ENCODE assay signal across 27 cellular contexts in the genomic region with DNA sequence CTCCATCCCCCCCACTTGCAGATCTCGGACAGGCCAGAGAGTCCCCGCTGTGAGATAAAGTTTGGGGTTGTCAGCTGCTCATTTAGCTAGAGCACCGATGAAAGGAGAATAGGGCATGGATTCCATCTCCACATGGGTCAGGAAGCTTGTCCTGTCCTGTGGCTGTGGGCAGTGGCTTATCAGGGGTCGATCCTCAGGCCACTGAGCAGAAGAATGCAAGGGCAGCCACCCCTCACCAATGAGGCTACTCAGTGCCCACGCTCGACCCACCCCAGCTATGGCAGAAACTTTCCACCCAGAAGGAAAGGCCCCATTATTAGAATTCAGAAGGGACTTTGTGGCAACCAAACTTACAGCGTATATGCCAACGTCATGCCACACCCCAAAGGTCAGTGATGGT. TPM values are rescaled to one million over a fixed set of nuclear protein-coding genes. Genes with fewer than 3 reads are reported as not detected.
DNase-seq lines count a peak whose midpoint lies in the region; ATAC-seq and TF ChIP-seq lines count a peak whose summit lies in the region.
"Had no signal": no experiment of that assay in that cellular context is flagged by ENCODE, and none has a peak within 500 bp of the region (broad histone marks: within the 10 kb centered on the region; RNA-seq: fewer than 3 reads in every experiment).

No MANE protein-coding gene starts in this region.

- no peak overlapping the region for H3K4me3 Mint-ChIP-seq in activated CD8-positive, alpha-beta memory T cell treated with anti-CD3 and anti-CD28 coated beads, Interleukin-2, amount 10 ng/mL, durations not matched to agents 7 days and 5 days
- peak overlapping the region; percentile 76 for H3K4me3 Mint-ChIP-seq in activated T-helper 17 cell treated with anti-CD3 and anti-CD28 coated beads, Interleukin-2, amount 50 U/mL, for 72 hours

- WGBS in spleen, 5 donors = 77 to 94% (median 83%) methylated on average over 5 to 8 of the region's 8 CpGs

- peaks cover 69% of the 10 kb centered on the region for H3K4me1 Mint-ChIP-seq in activated CD8-positive, alpha-beta memory T cell treated with anti-CD3 and anti-CD28 coated beads, Interleukin-2, amount 10 ng/mL, durations not matched to agents 7 days and 5 days
- H3K4me1 Mint-ChIP-seq in activated T-helper 17 cell treated with anti-CD3 and anti-CD28 coated beads, Interleukin-2, amount 50 U/mL, for 72 hours = peaks cover 22% of the 10 kb centered on the region

- H3K27ac Mint-ChIP-seq in activated CD8-positive, alpha-beta memory T cell treated with anti-CD3 and anti-CD28 coated beads, Interleukin-2, amount 10 ng/mL, durations not matched to agents 7 days and 5 days = peak overlapping the region; percentile 88
- H3K27ac Mint-ChIP-seq in activated T-helper 17 cell treated with anti-CD3 and anti-CD28 coated beads, Interleukin-2, amount 50 U/mL, for 72 hours = no peak overlapping the region
- H3K27ac Mint-ChIP-seq: stimulated activated naive CD8-positive, alpha-beta T cell treated with anti-CD3 and anti-CD28 coated beads, Interleukin-15, amount 100 ng/mL, for 72 hours had no signal

- H3K36me3 ChIP-seq in KOPT-K1 (ENCODE audit: insufficient read depth, low read length) (no peaks in the 10 kb centered on the region), spleen (no peaks in the 10 kb centered on the region)
- H3K36me3 ChIP-seq: tibial nerve had no signal

- CTCF ChIA-PET in activated CD8-positive, alpha-beta memory T cell treated with anti-CD3 and anti-CD28 coated beads, Interleukin-2, amount 10 ng/mL, durations not matched to agents 7 days and 5 days (lab: Charles Lee) = interaction anchor here (0.8 to 4.3 kb wide), 4 partner anchors 8 to 171 kb away, joined by 3 to 38 read pairs (median 4); no protein-coding TSS in a partner anchor

- peaks cover 0 to 51% (median 0%) of the 10 kb centered on the region in 7 donors for H3K27me3 ChIP-seq in spleen (replicated peaks in 1 of 7)

- peaks cover 7% of the 10 kb centered on the region for H3K36me3 Mint-ChIP-seq in activated CD8-positive, alpha-beta memory T cell treated with anti-CD3 and anti-CD28 coated beads, Interleukin-2, amount 10 ng/mL, durations not matched to agents 7 days and 5 days
- H3K36me3 Mint-ChIP-seq in activated T-helper 17 cell treated with anti-CD3 and anti-CD28 coated beads, Interleukin-2, amount 50 U/mL, for 72 hours (ENCODE audit: low read depth) = no peaks in the 10 kb centered on the region

- peaks cover 25 to 66% (median 46%) of the 10 kb centered on the region in 6 donors for H3K4me1 ChIP-seq in spleen

- no peak for ATAC-seq in activated CD8-positive, alpha-beta memory T cell treated with anti-CD3 and anti-CD28 coated beads, Interleukin-2, amount 10 ng/mL, durations not matched to agents 7 days and 5 days
- ATAC-seq in activated T-helper 17 cell treated with anti-CD3 and anti-CD28 coated beads, Interleukin-2, amount 50 U/mL, for 72 hours (replicated peaks) = no peak

- H3K9me3 ChIP-seq in KOPT-K1 (ENCODE audit: insufficient read depth, low read length, poor library complexity, severe bottlenecking) (peaks cover 15% of the 10 kb centered on the region), spleen (no peaks in the 10 kb centered on the region)
- H3K9me3 ChIP-seq: tibial nerve had no signal

- intact Hi-C loops in spleen (cut with DNase I; ENCODE audit: low total_unique reads) = no loop called here

- H3K27ac ChIP-seq in KOPT-K1 (ENCODE audit: low read depth, low read length, poor library complexity, severe bottlenecking) = peak overlapping the region; percentile 70
- peak overlapping the region in 3 of 8 donors; percentile 73 to 77 (median 75) for H3K27ac ChIP-seq in spleen
- H3K27ac ChIP-seq in caudate nucleus (ENCODE audit: low read depth, low read length) = no peak overlapping the region
- H3K27ac ChIP-seq: tibial nerve had no signal

- no peak for TF ChIP-seq POLR2A in spleen (IDR thresholded peaks at IDR 0.05)

- peaks cover 26% of the 10 kb centered on the region for H3K27me3 Mint-ChIP-seq in activated CD8-positive, alpha-beta memory T cell treated with anti-CD3 and anti-CD28 coated beads, Interleukin-2, amount 10 ng/mL, durations not matched to agents 7 days and 5 days
- H3K27me3 Mint-ChIP-seq in activated T-helper 17 cell treated with anti-CD3 and anti-CD28 coated beads, Interleukin-2, amount 50 U/mL, for 72 hours = no peaks in the 10 kb centered on the region

- TF ChIP-seq CTCF in spleen (IDR thresholded peaks at IDR 0.05 in 8 of 11, conservative IDR thresholded peaks at IDR 0.05 in 3 of 11) = no peak

- DNase-seq in activated CD8-positive, alpha-beta memory T cell treated with anti-CD3 and anti-CD28 coated beads, Interleukin-2, amount 10 ng/mL, durations not matched to agents 7 days and 5 days = no peak
- no peak for DNase-seq in activated CD8-positive, alpha-beta memory T cell treated with anti-CD3 and anti-CD28 coated beads, Interleukin-2, amount 50 U/mL, for 48 hours
- DNase-seq in spleen (peak; percentile 64), DMS79 treated with DMSO at 0.1 percent for 48 hours (lab: John Stamatoyannopoulos, UW) (no peak), 8988T (no peak), caudate nucleus (lab: John Stamatoyannopoulos, UW) (no peak)
- DNase-seq: activated CD4-positive, alpha-beta T cell treated with anti-CD3 and anti-CD28 coated beads for 1 hour; activated gamma-delta T cell; amygdala; C1 segment of cervical spinal cord; dermis blood vessel endothelial cell; H7; IMR-90; NCI-H146; NCI-H510A treated with DMSO at 0.1 percent for 48 hours; NK-92 treated with Interleukin-12 subunit alpha and Interleukin-12 subunit beta, amount 100 ng/mL, for 24 hours; nucleus accumbens; stimulated activated CD4-positive, alpha-beta T cell treated with anti-CD3 and anti-CD28 coated beads, Interleukin-4, amount 100 ng/mL, for 24 hours had no signal

- no peak overlapping the region for H3K4me3 ChIP-seq in spleen
- H3K4me3 ChIP-seq: smooth muscle cell, tibial nerve had no signal

- H3K9me3 Mint-ChIP-seq in activated CD8-positive, alpha-beta memory T cell treated with anti-CD3 and anti-CD28 coated beads, Interleukin-2, amount 10 ng/mL, durations not matched to agents 7 days and 5 days (ENCODE audit: low read depth) = peaks cover 3% of the 10 kb centered on the region
- H3K9me3 Mint-ChIP-seq in activated T-helper 17 cell treated with anti-CD3 and anti-CD28 coated beads, Interleukin-2, amount 50 U/mL, for 72 hours = no peaks in the 10 kb centered on the region
- H3K9me3 Mint-ChIP-seq: stimulated activated naive CD8-positive, alpha-beta T cell treated with anti-CD3 and anti-CD28 coated beads, Interleukin-15, amount 100 ng/mL, for 72 hours had no signal

RNA-seq across cellular contexts. Expression of gene CPN2, which starts 43.3 kb away (rescaled TPM):
- total RNA-seq in activated CD8-positive, alpha-beta memory T cell treated with anti-CD3 and anti-CD28 coated beads, Interleukin-2, amount 10 ng/mL, durations not matched to agents 7 days and 5 days = not detected
- not detected for total RNA-seq in activated T-helper 17 cell treated with anti-CD3 and anti-CD28 coated beads, Interleukin-2, amount 50 U/mL, for 72 hours
- 1 to 10 TPM in 1 of 7 donors, under 1 TPM in 6; 0.26 to 4.4 (median 0.47) TPM for total RNA-seq in spleen
- 1 to 10 TPM; 1.0 to 1.7 (median 1.2) TPM for polyA plus RNA-seq in spleen
- total RNA-seq: A673, bronchial epithelial cell, dermis blood vessel endothelial cell, endothelial cell of umbilical vein, IMR-90, lung microvascular endothelial cell, tibial nerve had no signal
- polyA plus RNA-seq: endothelial cell of umbilical vein, smooth muscle cell had no signal
